Comparison of ENCODE assay signal across 14 cellular contexts in genomic region chr7:109284943-109285342, GRCh38.
DNase-seq lines count a peak whose midpoint lies in the region; TF ChIP-seq lines count a peak whose summit lies in the region.
"Had no signal": no experiment of that assay in that cellular context is flagged by ENCODE, and none has a peak within 500 bp of the region (broad histone marks: within the 10 kb centered on the region; RNA-seq: fewer than 3 reads in every experiment).

No MANE protein-coding gene starts in this region.

- H3K36me3 Mint-ChIP-seq in Calu3 (ENCODE audit: insufficient read depth, unreplicated experiment), result no peaks in the 10 kb centered on the region
- H3K36me3 Mint-ChIP-seq: CD8-positive, alpha-beta T cell had no signal

- DNase-seq in Calu3 (no peak), astrocyte of the hippocampus (ENCODE audit: low read depth, low spot score) (peak; percentile 26), fibroblast of pulmonary artery (ENCODE audit: low read depth) (peak; percentile 8), retinal pigment epithelial cell (ENCODE audit: low read depth) (peak; percentile 17), OCI-LY7 (ENCODE audit: low spot score) (no peak), T-helper 2 cell (no peak)
- DNase-seq in effector CD8-positive, alpha-beta T cell (lab: John Stamatoyannopoulos, UW), result no peak
- DNase-seq: 8988T; CD8-positive, alpha-beta T cell; COR-L47; HCEC 1CT had no signal

- H3K4me3 ChIP-seq in fibroblast of pulmonary artery (replicated peaks; ENCODE audit: low read depth, low read length) (no peak overlapping the region), retinal pigment epithelial cell (ENCODE audit: low read length) (no peak overlapping the region), OCI-LY7 (ENCODE audit: low read depth, low read length, poor library complexity, severe bottlenecking) (no peak overlapping the region)
- H3K4me3 ChIP-seq: BLaER1 treated with 17β-estradiol and CSF1 and Interleukin-3, amounts not matched to agents 10 nM and 100 nM; GM23338 had no signal

- H3K4me1 Mint-ChIP-seq in Calu3 (ENCODE audit: low read depth, unreplicated experiment), result peaks cover 17% of the 10 kb centered on the region
- H3K4me1 Mint-ChIP-seq: B cell, GM23338 had no signal

- H3K9me2 ChIP-seq in OCI-LY7 (ENCODE audit: insufficient read depth, low read length), result no peaks in the 10 kb centered on the region

- H4K20me1 ChIP-seq in OCI-LY7 (ENCODE audit: insufficient read depth, low read length), result no peaks in the 10 kb centered on the region
- H4K20me1 ChIP-seq: BLaER1 treated with 17β-estradiol and CSF1 and Interleukin-3, amounts not matched to agents 10 nM and 100 nM had no signal

- H3K4me3 Mint-ChIP-seq in Calu3 (ENCODE audit: low read depth, unreplicated experiment), result peak overlapping the region; percentile 36
- H3K4me3 Mint-ChIP-seq: B cell; CD8-positive, alpha-beta T cell; GM23338 had no signal

- no peaks in the 10 kb centered on the region for H3K36me3 ChIP-seq in OCI-LY7 (ENCODE audit: insufficient read depth, low read length)
- H3K36me3 ChIP-seq: BLaER1 treated with 17β-estradiol and CSF1 and Interleukin-3, amounts not matched to agents 10 nM and 100 nM had no signal

- no peak overlapping the region for H2AFZ ChIP-seq in OCI-LY7 (ENCODE audit: low read length)
- H2AFZ ChIP-seq: GM23338 had no signal

- intact Hi-C loops in Calu3 (cut with micrococcal nuclease; ENCODE audit: unreplicated experiment) (no loop called here), OCI-LY7 (cut with micrococcal nuclease; ENCODE audit: unreplicated experiment) (no loop called here)

- no peaks in the 10 kb centered on the region for H3K9me3 ChIP-seq in OCI-LY7 (ENCODE audit: low read length)

- H3K27me3 Mint-ChIP-seq in Calu3 (ENCODE audit: unreplicated experiment), result no peaks in the 10 kb centered on the region
- H3K27me3 Mint-ChIP-seq: B cell had no signal

- POLR2A ChIA-PET in OCI-LY7 (lab: Charles Lee), result no interaction called here

- TF ChIP-seq CTCF in Calu3 (IDR thresholded peaks at IDR 0.05; ENCODE audit: unreplicated experiment) (no peak), fibroblast of pulmonary artery (IDR thresholded peaks at IDR 0.05; ENCODE audit: low read length, missing control alignments) (no peak), retinal pigment epithelial cell (conservative IDR thresholded peaks at IDR 0.05; ENCODE audit: low read depth, low read length) (no peak), OCI-LY7 (conservative IDR thresholded peaks at IDR 0.05; ENCODE audit: low read length) (no peak)

- peaks cover 9% of the 10 kb centered on the region for H3K9me3 Mint-ChIP-seq in Calu3 (ENCODE audit: low read depth, unreplicated experiment)
- H3K9me3 Mint-ChIP-seq: GM23338 had no signal

- H3K79me2 ChIP-seq in OCI-LY7 (ENCODE audit: insufficient read depth, low read depth, low read length), result no peaks in the 10 kb centered on the region

- no peak overlapping the region for H3K4me2 ChIP-seq in OCI-LY7 (ENCODE audit: low read length)
- H3K4me2 ChIP-seq: BLaER1 treated with 17β-estradiol and CSF1 and Interleukin-3, amounts not matched to agents 10 nM and 100 nM; GM23338 had no signal

- BruUV-seq in Calu3 (replicated peaks; lab: Mats Ljungman, UMichigan) (no TSS peak), OCI-LY7 (replicated peaks; lab: Mats Ljungman, UMichigan) (no TSS peak)

- CTCF ChIA-PET in Calu3 (lab: Charles Lee), result no interaction called here
- CTCF ChIA-PET in OCI-LY7 (lab: Charles Lee; ENCODE audit: unreplicated experiment), result no interaction called here

- no peak overlapping the region for H3K27ac ChIP-seq in OCI-LY7 (ENCODE audit: low read depth, low read length, poor library complexity, severe bottlenecking)
- H3K27ac ChIP-seq: BLaER1 treated with 17β-estradiol and CSF1 and Interleukin-3, amounts not matched to agents 10 nM and 100 nM had no signal

- peak overlapping the region; percentile 33 for H3K27ac Mint-ChIP-seq in Calu3 (ENCODE audit: unreplicated experiment)
- H3K27ac Mint-ChIP-seq: B cell; CD8-positive, alpha-beta T cell; GM23338 had no signal

- H3K4me1 ChIP-seq in OCI-LY7 (ENCODE audit: insufficient read depth, low read length, poor library complexity, severe bottlenecking), result no peaks in the 10 kb centered on the region
- H3K4me1 ChIP-seq: BLaER1 treated with 17β-estradiol and CSF1 and Interleukin-3, amounts not matched to agents 10 nM and 100 nM had no signal

Comparison
In these comparisons a context has a peak if more than half of its experiments do, and no peak if none do; other contexts are left out.
1. DNase-seq: peak in astrocyte of the hippocampus (single experiment), fibroblast of pulmonary artery (single experiment) and retinal pigment epithelial cell (single experiment); none in Calu3 (single experiment), effector CD8-positive, alpha-beta T cell (single experiment), OCI-LY7 (single experiment) and T-helper 2 cell (0 of 5).